ENCODE assay signal across 8 cellular contexts in genomic region chr10:22712959-22713852, GRCh38. TPM values are rescaled to one million over a fixed set of nuclear protein-coding genes. Genes with fewer than 3 reads are reported as not detected.
DNase-seq lines count a peak whose midpoint lies in the region; ATAC-seq and TF ChIP-seq lines count a peak whose summit lies in the region.

No MANE protein-coding gene starts in this region.

- DNase-seq in DMS53 (lab: John Stamatoyannopoulos, UW): peak; percentile 77
- peak; percentile 17 for DNase-seq in NCI-H69 (lab: John Stamatoyannopoulos, UW)
- peak; percentile 29 to 61 for DNase-seq in foreskin fibroblast
- no peak for DNase-seq in NCI-H1930 (lab: John Stamatoyannopoulos, UW)

- H3K4me1 ChIP-seq in neutrophil (ENCODE audit: control insufficient read depth in 1 of 2, insufficient read depth in 1 of 2, low read depth in 1 of 2, low read length in 1 of 2): peaks cover 14 to 41% of the 10 kb centered on the region in 2 experiments

- H3K9me3 Mint-ChIP-seq in activated T-helper 17 cell treated with anti-CD3 and anti-CD28 coated beads, Interleukin-2, amount 50 U/mL, for 72 hours: no peaks in the 10 kb centered on the region

- H3K4me3 ChIP-seq in foreskin fibroblast (ENCODE audit: low read depth in 1 of 2, low read length in 2 of 2) (peak overlapping the region; percentile 52 to 73), neutrophil (ENCODE audit: low read depth in 1 of 2, low read length in 1 of 2) (peak overlapping the region; percentile 90 to 93)

- H3K9me3 ChIP-seq in neutrophil: no peaks in the 10 kb centered on the region

- peak overlapping the region; percentile 81 for H3K27ac Mint-ChIP-seq in activated T-helper 17 cell treated with anti-CD3 and anti-CD28 coated beads, Interleukin-2, amount 50 U/mL, for 72 hours

- H3K27me3 ChIP-seq in neutrophil: no peaks in the 10 kb centered on the region

- peaks cover 25% of the 10 kb centered on the region for H3K36me3 Mint-ChIP-seq in activated T-helper 17 cell treated with anti-CD3 and anti-CD28 coated beads, Interleukin-2, amount 50 U/mL, for 72 hours (ENCODE audit: low read depth)

- H3K4me1 Mint-ChIP-seq in activated T-helper 17 cell treated with anti-CD3 and anti-CD28 coated beads, Interleukin-2, amount 50 U/mL, for 72 hours: peaks cover 36% of the 10 kb centered on the region

- ATAC-seq in GM21825 (IDR thresholded peaks at IDR 0.05; ENCODE audit: unreplicated experiment): peak; percentile 24
- peak; percentile 20 for ATAC-seq in activated T-helper 17 cell treated with anti-CD3 and anti-CD28 coated beads, Interleukin-2, amount 50 U/mL, for 72 hours (replicated peaks)
- no peak for ATAC-seq in HG03457 (IDR thresholded peaks at IDR 0.05; ENCODE audit: unreplicated experiment)

- H3K4me3 Mint-ChIP-seq in activated T-helper 17 cell treated with anti-CD3 and anti-CD28 coated beads, Interleukin-2, amount 50 U/mL, for 72 hours: peak overlapping the region; percentile 79

- no peaks in the 10 kb centered on the region for H3K27me3 Mint-ChIP-seq in activated T-helper 17 cell treated with anti-CD3 and anti-CD28 coated beads, Interleukin-2, amount 50 U/mL, for 72 hours

- H3K36me3 ChIP-seq in neutrophil: no peaks in the 10 kb centered on the region

- peak overlapping the region; percentile 89 for H3K27ac ChIP-seq in neutrophil

- TF ChIP-seq CTCF in foreskin fibroblast (IDR thresholded peaks at IDR 0.05; ENCODE audit: low read depth, low read length) (no peak), neutrophil (IDR thresholded peaks at IDR 0.05) (no peak)

RNA-seq across cellular contexts. Expression of gene PIP4K2A, which starts 1.2 kb away (rescaled TPM):
- 100 to 1,000 TPM in 1 of 2 donors, 10 to 100 TPM in 1; 86.1 to 111 TPM for total RNA-seq in activated T-helper 17 cell treated with anti-CD3 and anti-CD28 coated beads, Interleukin-2, amount 50 U/mL, for 72 hours

Comparison
In these comparisons a context has a peak if more than half of its experiments do, and no peak if none do; other contexts are left out.
1. DNase-seq: peak in DMS53 (single experiment), NCI-H69 (single experiment) and foreskin fibroblast (2 of 2); none in NCI-H1930 (0 of 2).